ENCODE assay signal across 24 cellular contexts in the genomic region with DNA sequence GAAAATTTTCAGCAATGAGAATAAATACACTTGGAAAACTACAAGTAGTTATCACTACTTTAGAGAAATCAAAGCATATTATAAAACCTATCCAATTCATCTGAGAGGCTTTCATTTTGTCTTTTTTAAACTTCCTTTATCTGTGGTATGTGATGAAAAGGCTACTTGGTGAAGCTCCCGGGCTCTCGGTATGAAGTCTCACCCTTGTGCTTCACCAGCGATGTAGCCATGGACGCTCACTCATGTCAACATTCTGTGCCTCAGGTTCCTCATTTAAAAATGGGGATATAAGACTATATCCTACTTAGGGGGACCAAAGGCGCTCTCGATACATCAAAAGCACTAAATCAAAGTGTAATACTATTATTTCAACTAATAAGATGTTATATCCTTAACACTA. TPM values are rescaled to one million over a fixed set of nuclear protein-coding genes. Genes with fewer than 3 reads are reported as not detected.
DNase-seq lines count a peak whose midpoint lies in the region; ATAC-seq lines count a peak whose summit lies in the region.
"Had no signal": no experiment of that assay in that cellular context is flagged by ENCODE, and none has a peak within 500 bp of the region (broad histone marks: within the 10 kb centered on the region; RNA-seq: fewer than 3 reads in every experiment).

No MANE protein-coding gene starts in this region.

- peaks cover 75% of the 10 kb centered on the region for H3K4me1 Mint-ChIP-seq in T-helper 1 cell treated with Interleukin-12 subunit alpha and Interleukin-12 subunit beta and Interleukin-4 antibody, amounts not matched to agents 30 μg/mL and 1 μg/mL, for 36 hours (ENCODE audit: low read depth)
- H3K4me1 Mint-ChIP-seq in activated naive CD4-positive, alpha-beta T cell treated with anti-CD3 and anti-CD28 coated beads, Interleukin-2, amount 50 U/mL, for 24 hours: peaks cover 93% of the 10 kb centered on the region
- peaks cover 94% of the 10 kb centered on the region for H3K4me1 Mint-ChIP-seq in activated naive CD8-positive, alpha-beta T cell (ENCODE audit: low read depth)

- ATAC-seq in HG03432 (IDR thresholded peaks at IDR 0.05; ENCODE audit: unreplicated experiment) (no peak), sciatic nerve (no peak)
- ATAC-seq: esophagus mucosa, lower lobe of right lung, pancreas had no signal

- peaks cover 73% of the 10 kb centered on the region for H3K36me3 Mint-ChIP-seq in T-helper 1 cell treated with Interleukin-12 subunit alpha and Interleukin-12 subunit beta and Interleukin-4 antibody, amounts not matched to agents 30 μg/mL and 1 μg/mL, for 36 hours (ENCODE audit: low read depth)
- peaks cover 16% of the 10 kb centered on the region for H3K36me3 Mint-ChIP-seq in activated naive CD4-positive, alpha-beta T cell treated with anti-CD3 and anti-CD28 coated beads, Interleukin-2, amount 50 U/mL, for 24 hours
- peaks cover 30% of the 10 kb centered on the region for H3K36me3 Mint-ChIP-seq in activated naive CD8-positive, alpha-beta T cell

- DNase-seq in T-helper 1 cell (no peak), G401 (ENCODE audit: low spot score) (no peak), sciatic nerve (ENCODE audit: low spot score) (no peak)
- DNase-seq in activated naive CD4-positive, alpha-beta T cell treated with Interleukin-2 at 50 U/mL for 16 hours: no peak
- DNase-seq: central memory CD4-positive, alpha-beta T cell; endodermal cell; foreskin fibroblast; GM23248; KG1; kidney glomerular epithelial cell; lower lobe of right lung; MG63; NCI-H1436 treated with DMSO at 0.1 percent for 48 hours; NCI-H2107; NCI-H748 treated with DMSO at 0.1 percent for 48 hours; pancreas; stimulated activated CD4-positive, alpha-beta T cell treated with anti-CD3 and anti-CD28 coated beads, Interleukin-2, amount 100 ng/mL, for 24 hours; substantia nigra had no signal

- in situ Hi-C loops in G401 (cut with HindIII; ENCODE audit: low sequenced_read_pairs): no loop called here

- no peaks in the 10 kb centered on the region for H3K9me3 Mint-ChIP-seq in T-helper 1 cell treated with Interleukin-12 subunit alpha and Interleukin-12 subunit beta and Interleukin-4 antibody, amounts not matched to agents 30 μg/mL and 1 μg/mL, for 36 hours
- no peaks in the 10 kb centered on the region for H3K9me3 Mint-ChIP-seq in activated naive CD4-positive, alpha-beta T cell treated with anti-CD3 and anti-CD28 coated beads, Interleukin-2, amount 50 U/mL, for 24 hours
- no peaks in the 10 kb centered on the region for H3K9me3 Mint-ChIP-seq in activated naive CD8-positive, alpha-beta T cell (ENCODE audit: low read depth)
- H3K9me3 Mint-ChIP-seq: CD14-positive monocyte, endodermal cell had no signal

- peak overlapping the region; percentile 66 for H3K4me3 Mint-ChIP-seq in T-helper 1 cell treated with Interleukin-12 subunit alpha and Interleukin-12 subunit beta and Interleukin-4 antibody, amounts not matched to agents 30 μg/mL and 1 μg/mL, for 36 hours
- peak overlapping the region; percentile 85 for H3K4me3 Mint-ChIP-seq in activated naive CD4-positive, alpha-beta T cell treated with anti-CD3 and anti-CD28 coated beads, Interleukin-2, amount 50 U/mL, for 24 hours
- peak overlapping the region; percentile 82 for H3K4me3 Mint-ChIP-seq in activated naive CD8-positive, alpha-beta T cell
- H3K4me3 Mint-ChIP-seq: CD14-positive monocyte, endodermal cell had no signal

- intact Hi-C loops in sciatic nerve (cut with DNase I): no loop called here

- no peaks in the 10 kb centered on the region for H3K27me3 Mint-ChIP-seq in T-helper 1 cell treated with Interleukin-12 subunit alpha and Interleukin-12 subunit beta and Interleukin-4 antibody, amounts not matched to agents 30 μg/mL and 1 μg/mL, for 36 hours (ENCODE audit: low read depth)
- H3K27me3 Mint-ChIP-seq in activated naive CD4-positive, alpha-beta T cell treated with anti-CD3 and anti-CD28 coated beads, Interleukin-2, amount 50 U/mL, for 24 hours: no peaks in the 10 kb centered on the region
- no peaks in the 10 kb centered on the region for H3K27me3 Mint-ChIP-seq in activated naive CD8-positive, alpha-beta T cell

- peak overlapping the region; percentile 61 for H3K27ac Mint-ChIP-seq in T-helper 1 cell treated with Interleukin-12 subunit alpha and Interleukin-12 subunit beta and Interleukin-4 antibody, amounts not matched to agents 30 μg/mL and 1 μg/mL, for 36 hours
- peak overlapping the region; percentile 89 for H3K27ac Mint-ChIP-seq in activated naive CD4-positive, alpha-beta T cell treated with anti-CD3 and anti-CD28 coated beads, Interleukin-2, amount 50 U/mL, for 24 hours
- H3K27ac Mint-ChIP-seq in activated naive CD8-positive, alpha-beta T cell: peak overlapping the region; percentile 89
- H3K27ac Mint-ChIP-seq: CD14-positive monocyte, endodermal cell had no signal

RNA-seq across cellular contexts. Expression of a gene that starts 14.9 kb away (rescaled TPM):
- total RNA-seq in G401 (2014; rRNA removed; shearing (Covaris generic)): 0.18 TPM in 1 of 2 replicates, not detected in the other
- 52.2 TPM for total RNA-seq in sciatic nerve

Comparison
In these comparisons a context has a peak if more than half of its experiments do, and no peak if none do; other contexts are left out.
1. RNA of a gene that starts 14.9 kb away (total RNA-seq): 52.2 TPM in sciatic nerve (single experiment); 0.18 TPM in G401; every median in the first group is over 10 times any median in the second.
2. Peak in every context shown above with its lines, with median percentiles within 50 percentile points of each other: H3K27ac Mint-ChIP-seq and H3K4me3 Mint-ChIP-seq.